ENCODE assay signal across 8 cellular contexts in genomic region chr1:35769188-35769758, GRCh38. TPM values are rescaled to one million over a fixed set of nuclear protein-coding genes. Genes with fewer than 3 reads are reported as not detected.
DNase-seq lines count a peak whose midpoint lies in the region; ATAC-seq and TF ChIP-seq lines count a peak whose summit lies in the region.

No MANE protein-coding gene starts in this region.

- DNase-seq in GM12864 (ENCODE audit: low read depth) = peak; percentile 66
- DNase-seq in NCI-H1092 (lab: John Stamatoyannopoulos, UW) = peak; percentile 93
- peak; percentile 70 for DNase-seq in SKM-1 (lab: John Stamatoyannopoulos, UW; ENCODE audit: unreplicated experiment)
- DNase-seq in activated naive CD8-positive, alpha-beta T cell treated with anti-CD3 and anti-CD28 coated beads, Interleukin-2, amount 10 ng/mL, durations not matched to agents 7 days and 5 days = peak; percentile 89
- peak; percentile 87 to 93 (median 89) for DNase-seq in heart left ventricle
- DNase-seq in pons (ENCODE audit: low spot score) = peak; percentile 47
- DNase-seq in type B pancreatic cell (ENCODE audit: extremely low spot score, unreplicated experiment) = peak; percentile 88

- TF ChIP-seq CTCF in GM12864 (IDR thresholded peaks at IDR 0.05; ENCODE audit: low read depth, low read length, missing control alignments) (no peak), heart left ventricle (IDR thresholded peaks at IDR 0.05) (peak in 7 of 12 donors; percentile 14 to 46 (median 35)), type B pancreatic cell (conservative IDR thresholded peaks at IDR 0.05) (peak; percentile 36)

- no peaks in the 10 kb centered on the region for H3K27me3 ChIP-seq in heart left ventricle

- H3K9me3 ChIP-seq in heart left ventricle = no peaks in the 10 kb centered on the region

- peak in 1 of 2 donors; percentile 57 for TF ChIP-seq POLR2A in heart left ventricle (IDR thresholded peaks at IDR 0.05)

- intact Hi-C loops in heart left ventricle (cut with DNase I) = loop anchor here in 1 of 10 donors (1.0 to 2.0 kb wide), 2 partner anchors 39 to 128 kb away; partner anchors contain the start of genes AGO4 and PSMB2

- H3K4me1 ChIP-seq in heart left ventricle = peaks cover 0 to 13% (median 4%) of the 10 kb centered on the region in 12 donors

- peak; percentile 84 for ATAC-seq in HG02610 (IDR thresholded peaks at IDR 0.05; ENCODE audit: unreplicated experiment)
- ATAC-seq in activated naive CD8-positive, alpha-beta T cell treated with anti-CD3 and anti-CD28 coated beads, Interleukin-2, amount 10 ng/mL, durations not matched to agents 7 days and 5 days (ENCODE audit: low read depth) = peak; percentile 84
- peak; percentile 82 to 95 (median 93) for ATAC-seq in heart left ventricle

- H3K27ac ChIP-seq in heart left ventricle = peak overlapping the region in 11 of 12 donors; percentile 39 to 91 (median 77)

- WGBS in heart left ventricle, 4 donors = 0 to 1% (median 1%) methylated on average over 23 to 58 of the region's 58 CpGs

- peak overlapping the region; percentile 78 for H3K4me3 ChIP-seq in GM12864 (ENCODE audit: low read depth, low read length)
- H3K4me3 ChIP-seq in heart left ventricle = peak overlapping the region; percentile 59 to 97 (median 86)

- peak overlapping the region; percentile 100 for H3K4me3 Mint-ChIP-seq in activated naive CD8-positive, alpha-beta T cell treated with anti-CD3 and anti-CD28 coated beads, Interleukin-2, amount 10 ng/mL, durations not matched to agents 7 days and 5 days
- peak overlapping the region; percentile 100 for H3K4me3 Mint-ChIP-seq in type B pancreatic cell

- peak overlapping the region; percentile 85 for H3K27ac Mint-ChIP-seq in activated naive CD8-positive, alpha-beta T cell treated with anti-CD3 and anti-CD28 coated beads, Interleukin-2, amount 10 ng/mL, durations not matched to agents 7 days and 5 days
- peak overlapping the region; percentile 96 for H3K27ac Mint-ChIP-seq in type B pancreatic cell

- peaks cover 22% of the 10 kb centered on the region for H3K4me1 Mint-ChIP-seq in activated naive CD8-positive, alpha-beta T cell treated with anti-CD3 and anti-CD28 coated beads, Interleukin-2, amount 10 ng/mL, durations not matched to agents 7 days and 5 days
- peaks cover 11% of the 10 kb centered on the region for H3K4me1 Mint-ChIP-seq in type B pancreatic cell (ENCODE audit: unreplicated experiment)

- POLR2A ChIA-PET in activated naive CD8-positive, alpha-beta T cell treated with anti-CD3 and anti-CD28 coated beads, Interleukin-2, amount 10 ng/mL, durations not matched to agents 7 days and 5 days (lab: Charles Lee) = interaction anchor here (0.6 to 3.2 kb wide), 28 partner anchors 9 to 617 kb away, joined by 3 to 26 read pairs (median 3); partner anchors contain the start of genes AGO1, AGO3, KIAA0319L and NCDN

- peaks cover 14% of the 10 kb centered on the region for H3K36me3 Mint-ChIP-seq in activated naive CD8-positive, alpha-beta T cell treated with anti-CD3 and anti-CD28 coated beads, Interleukin-2, amount 10 ng/mL, durations not matched to agents 7 days and 5 days
- H3K36me3 Mint-ChIP-seq in type B pancreatic cell = no peaks in the 10 kb centered on the region

- no peaks in the 10 kb centered on the region for H3K36me3 ChIP-seq in heart left ventricle

- H3K27me3 Mint-ChIP-seq in activated naive CD8-positive, alpha-beta T cell treated with anti-CD3 and anti-CD28 coated beads, Interleukin-2, amount 10 ng/mL, durations not matched to agents 7 days and 5 days = no peaks in the 10 kb centered on the region
- no peaks in the 10 kb centered on the region for H3K27me3 Mint-ChIP-seq in type B pancreatic cell

- no peaks in the 10 kb centered on the region for H3K9me3 Mint-ChIP-seq in activated naive CD8-positive, alpha-beta T cell treated with anti-CD3 and anti-CD28 coated beads, Interleukin-2, amount 10 ng/mL, durations not matched to agents 7 days and 5 days
- no peaks in the 10 kb centered on the region for H3K9me3 Mint-ChIP-seq in type B pancreatic cell

RNA-seq across cellular contexts. Expression of gene CLSPN, which starts 0.5 kb away (rescaled TPM):
- 10 to 100 TPM; 49.6 to 49.7 TPM for total RNA-seq in activated naive CD8-positive, alpha-beta T cell treated with anti-CD3 and anti-CD28 coated beads, Interleukin-2, amount 10 ng/mL, durations not matched to agents 7 days and 5 days
- total RNA-seq in heart left ventricle = 1 to 10 TPM in 1 of 9 donors, under 1 TPM in 8; 0.22 to 6.3 (median 0.35) TPM
- polyA plus RNA-seq in heart left ventricle = under 1 TPM; 0.23 to 0.25 TPM
- 11.2 and 29.7 TPM in 2 replicates for total RNA-seq in type B pancreatic cell (ENCODE audit: low replicate concordance)

RNA-seq across cellular contexts. Expression of gene AGO4, which starts 38.5 kb away (rescaled TPM):
- 10 to 100 TPM; 18.6 to 23.9 TPM for total RNA-seq in activated naive CD8-positive, alpha-beta T cell treated with anti-CD3 and anti-CD28 coated beads, Interleukin-2, amount 10 ng/mL, durations not matched to agents 7 days and 5 days
- total RNA-seq in heart left ventricle (10 to 100 TPM; 12.4 to 24.8 (median 18.8) TPM), type B pancreatic cell (ENCODE audit: low replicate concordance) (15.9 and 21.4 TPM in 2 replicates)
- 10 to 100 TPM in 1 of 2 donors, 1 to 10 TPM in 1; 6.2 to 10.2 TPM for polyA plus RNA-seq in heart left ventricle

RNA-seq across cellular contexts. Expression of gene C1orf216, which starts 50.6 kb away (rescaled TPM):
- 10 to 100 TPM; 12.3 to 13.7 TPM for total RNA-seq in activated naive CD8-positive, alpha-beta T cell treated with anti-CD3 and anti-CD28 coated beads, Interleukin-2, amount 10 ng/mL, durations not matched to agents 7 days and 5 days
- total RNA-seq in heart left ventricle (10 to 100 TPM in 4 of 9 donors, 1 to 10 TPM in 5; 8.4 to 13.6 (median 9.9) TPM), type B pancreatic cell (ENCODE audit: low replicate concordance) (3.3 and 10.0 TPM in 2 replicates)
- 10 to 100 TPM in 1 of 2 donors, 1 to 10 TPM in 1; 5.1 to 14.7 TPM for polyA plus RNA-seq in heart left ventricle

Comparison
In these comparisons a context has a peak if more than half of its experiments do, and no peak if none do; other contexts are left out.
1. Peak in every context shown above with its lines: DNase-seq, ATAC-seq, H3K4me3 ChIP-seq and H3K27ac ChIP-seq.